In genomic region chr3:69080233-69080644, GRCh38 we compare ENCODE assay signal across 8 cellular contexts. TPM values are rescaled to one million over a fixed set of nuclear protein-coding genes. Genes with fewer than 3 reads are reported as not detected.
DNase-seq lines count a peak whose midpoint lies in the region; ATAC-seq and TF ChIP-seq lines count a peak whose summit lies in the region.

Gene UBA3 (minus strand): TSS chr3:69080365. CDS start chr3:69080353, 12 bp downstream.

- peaks cover 24% of the 10 kb centered on the region for H3K36me3 Mint-ChIP-seq in activated B cell treated with CpG ODN at 0.5 μM for 24 hours (ENCODE audit: low read depth)

- POLR2A ChIA-PET in activated B cell treated with CpG ODN at 0.5 μM for 24 hours (lab: Charles Lee), result interaction anchor here (0.6 to 8.9 kb wide), 7 partner anchors 14 to 1430 kb away, joined by 3 to 109 read pairs (median 4); partner anchors contain the start of gene TMF1

- no peaks in the 10 kb centered on the region for H3K27me3 Mint-ChIP-seq in activated B cell treated with CpG ODN at 0.5 μM for 24 hours

- 0 to 1% (median 0%) methylated on average over 17 to 33 of the region's 33 CpGs for WGBS in spleen, 5 donors

- peak within 1 kb of the TSS; percentile 83 for H3K4me3 Mint-ChIP-seq in activated B cell treated with CpG ODN at 0.5 μM for 24 hours

- H3K27ac ChIP-seq in spleen, result peak within 1 kb of the TSS; percentile 74 to 96 (median 92)

- no peaks in the 10 kb centered on the region for H3K27me3 ChIP-seq in spleen (replicated peaks in 1 of 7)

- H3K4me1 ChIP-seq in spleen, result peaks cover 50 to 92% (median 73%) of the 10 kb centered on the region in 6 donors

- H3K27ac Mint-ChIP-seq in activated B cell treated with CpG ODN at 0.5 μM for 24 hours, result peak within 1 kb of the TSS; percentile 95

- DNase-seq in A172 (ENCODE audit: low spot score), result peak; percentile 54
- peak; percentile 71 for DNase-seq in NCI-H2227 treated with DMSO at 0.1 percent for 48 hours (lab: John Stamatoyannopoulos, UW)
- DNase-seq in activated B cell treated with CpG ODN at 0.5 μM for 24 hours, result peak; percentile 76
- DNase-seq in cardiac fibroblast (ENCODE audit: low read depth in 2 of 2), result peak; percentile 82 to 89
- DNase-seq in inferior parietal cortex (ENCODE audit: extremely low spot score), result peak; percentile 87
- DNase-seq in spleen, result peak; percentile 99

- H3K9me3 ChIP-seq in spleen, result no peaks in the 10 kb centered on the region

- intact Hi-C loops in activated B cell treated with CpG ODN at 0.5 μM for 24 hours (cut with micrococcal nuclease), result loop anchor here (1.0 to 10.0 kb wide), 5 partner anchors 11 to 2005 kb away; partner anchors contain the start of gene TMF1
- intact Hi-C loops in spleen (cut with DNase I; ENCODE audit: low total_unique reads), result no loop called here

- peak within 1 kb of the TSS; percentile 61 to 72 for H3K4me3 ChIP-seq in cardiac fibroblast (replicated peaks in 1 of 2; ENCODE audit: low read depth in 2 of 2, low read length in 2 of 2)
- H3K4me3 ChIP-seq in spleen, result peak within 1 kb of the TSS; percentile 78 to 99 (median 86)

- TF ChIP-seq POLR2A in GM18526 (IDR thresholded peaks at IDR 0.05; ENCODE audit: extremely low read depth, insufficient read length) (peak; percentile 91), spleen (IDR thresholded peaks at IDR 0.05) (no peak)

- CTCF ChIA-PET in activated B cell treated with CpG ODN at 0.5 μM for 24 hours (lab: Charles Lee), result no interaction called here

- TF ChIP-seq CTCF in activated B cell treated with CpG ODN at 0.5 μM for 24 hours (IDR thresholded peaks at IDR 0.05) (no peak), cardiac fibroblast (IDR thresholded peaks at IDR 0.05; ENCODE audit: low read depth, low read length) (no peak), spleen (IDR thresholded peaks at IDR 0.05 in 8 of 11, conservative IDR thresholded peaks at IDR 0.05 in 3 of 11) (peak in 2 of 11 experiments; percentile 14 to 25)

- peaks cover 70% of the 10 kb centered on the region for H3K4me1 Mint-ChIP-seq in activated B cell treated with CpG ODN at 0.5 μM for 24 hours

- peaks cover 0 to 18% (median 6%) of the 10 kb centered on the region in 6 donors for H3K36me3 ChIP-seq in spleen

- H3K9me3 Mint-ChIP-seq in activated B cell treated with CpG ODN at 0.5 μM for 24 hours, result no peaks in the 10 kb centered on the region

- ATAC-seq in HG03097 (IDR thresholded peaks at IDR 0.05; ENCODE audit: low FRiP score, unreplicated experiment) (peak; percentile 50), activated B cell treated with CpG ODN at 0.5 μM for 24 hours (ENCODE audit: low read depth) (peak; percentile 69)

RNA-seq across cellular contexts. Expression of gene UBA3, which starts in this region (rescaled TPM):
- 75.4 and 83.1 TPM in 2 replicates for total RNA-seq in A172 (2014; rRNA removed; shearing (Covaris generic))
- total RNA-seq in activated B cell treated with CpG ODN at 0.5 μM for 24 hours (86.6 and 91.9 TPM in 2 replicates), spleen (100 to 1,000 TPM in 1 of 7 donors, 10 to 100 TPM in 6; 61.3 to 101 (median 74.9) TPM)
- polyA plus RNA-seq in spleen, result 10 to 100 TPM; 50.2 to 58.4 (median 56.5) TPM

Comparison
In these comparisons a context has a peak if more than half of its experiments do, and no peak if none do; other contexts are left out.
1. Peak in every context shown above with its lines: DNase-seq, ATAC-seq, H3K4me3 ChIP-seq and H3K27ac ChIP-seq.